Comparison of ENCODE assay signal across 19 cellular contexts in genomic region chr1:2373551-2374259, GRCh38. TPM values are rescaled to one million over a fixed set of nuclear protein-coding genes. Genes with fewer than 3 reads are reported as not detected.
DNase-seq lines count a peak whose midpoint lies in the region; ATAC-seq and TF ChIP-seq lines count a peak whose summit lies in the region.
"Had no signal": no experiment of that assay in that cellular context is flagged by ENCODE, and none has a peak within 500 bp of the region (broad histone marks: within the 10 kb centered on the region; RNA-seq: fewer than 3 reads in every experiment).

No MANE protein-coding gene starts in this region.

- intact Hi-C loops in mucosa of descending colon (cut with DNase I, micrococcal nuclease), result no loop called here

- ATAC-seq in mucosa of descending colon, result no peak

- H3K4me2 ChIP-seq in BLaER1, result peak overlapping the region; percentile 75

- H3K4me3 ChIP-seq in BLaER1 (no peak overlapping the region), choroid plexus epithelial cell (ENCODE audit: low read depth, low read length) (no peak overlapping the region), mucosa of descending colon (no peak overlapping the region)

- no peak overlapping the region for H3K27ac ChIP-seq in BLaER1

- peak; percentile 29; the same call in 1 of the 2 replicates for TF ChIP-seq RAD21 in Ishikawa (IDR thresholded peaks at IDR 0.05; ENCODE audit: low read depth)

- no peak overlapping the region for H3K9ac ChIP-seq in BLaER1

- H3K9me3 ChIP-seq in BLaER1 (no peaks in the 10 kb centered on the region), mucosa of descending colon (no peaks in the 10 kb centered on the region)

- H3K4me1 ChIP-seq in BLaER1 (peaks cover 26% of the 10 kb centered on the region), mucosa of descending colon (ENCODE audit: low read depth) (no peaks in the 10 kb centered on the region)

- H3K36me3 ChIP-seq in BLaER1 (no peaks in the 10 kb centered on the region), mucosa of descending colon (ENCODE audit: low read depth) (no peaks in the 10 kb centered on the region)

- H3K27me3 ChIP-seq in BLaER1, result peaks cover 77% of the 10 kb centered on the region

- DNase-seq in choroid plexus epithelial cell (ENCODE audit: low read depth) (no peak), mucosa of descending colon (peak in 2 of 3 donors; percentile 18 to 31), hippocampal formation (lab: John Stamatoyannopoulos, UW) (no peak), SIG-M5 (lab: John Stamatoyannopoulos, UW) (no peak), NOMO-1 treated with dmso at 0.1 percent for 144 hours (lab: John Stamatoyannopoulos, UW; ENCODE audit: unreplicated experiment) (no peak)
- no peak for DNase-seq in activated CD4-positive, CD25-positive, alpha-beta regulatory T cell (lab: John Stamatoyannopoulos, UW)
- DNase-seq: activated CD4-positive, CD25-positive, alpha-beta regulatory T cell treated with anti-CD3 and anti-CD28 coated beads, Interleukin-2, amount 50 U/mL, for 72 hours; activated CD8-positive, alpha-beta memory T cell treated with anti-CD3 and anti-CD28 coated beads for 24 hours; CD4-positive, CD25-positive, alpha-beta regulatory T cell; cortex of kidney; DMS 273 treated with DMSO at 0.1 percent for 48 hours; KBM-7; naive B cell; NCI-H1694 treated with DMSO at 0.1 percent for 48 hours; NCI-H2227 treated with DMSO at 0.1 percent for 48 hours; small intestine; stimulated activated CD4-positive, alpha-beta T cell treated with anti-CD3 and anti-CD28 coated beads, Interleukin-2, amount 100 ng/mL, for 48 hours had no signal

- no peak for TF ChIP-seq EP300 in Ishikawa (IDR thresholded peaks at IDR 0.05; ENCODE audit: borderline replicate concordance)

- H4K20me1 ChIP-seq in BLaER1, result peaks cover 68% of the 10 kb centered on the region

- peak; percentile 37 for TF ChIP-seq CTCF in choroid plexus epithelial cell (conservative IDR thresholded peaks at IDR 0.05; ENCODE audit: low read depth, low read length)
- no peak for TF ChIP-seq CTCF in mucosa of descending colon (IDR thresholded peaks at IDR 0.05)

TF ChIP-seq in Ishikawa, 13 proteins besides CTCF, POLR2A, EP300 and RAD21:
- no peak for TF ChIP-seq YY1 (IDR thresholded peaks at IDR 0.05; ENCODE audit: low read depth)
- TF ChIP-seq, protein P1, sequence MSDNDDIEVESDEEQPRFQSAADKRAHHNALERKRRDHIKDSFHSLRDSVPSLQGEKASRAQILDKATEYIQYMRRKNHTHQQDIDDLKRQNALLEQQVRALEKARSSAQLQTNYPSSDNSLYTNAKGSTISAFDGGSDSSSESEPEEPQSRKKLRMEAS (IDR thresholded peaks at IDR 0.05), result no peak
- TF ChIP-seq EGR1 (IDR thresholded peaks at IDR 0.05), result no peak
- no peak for TF ChIP-seq NFIC (IDR thresholded peaks at IDR 0.05)
- TF ChIP-seq ZBTB7A (IDR thresholded peaks at IDR 0.05; ENCODE audit: low read depth), result no peak
- TF ChIP-seq CEBPB (IDR thresholded peaks at IDR 0.05), result no peak
- no peak for TF ChIP-seq FOXM1 (IDR thresholded peaks at IDR 0.05; ENCODE audit: borderline replicate concordance, low read depth)
- TF ChIP-seq TCF12 (IDR thresholded peaks at IDR 0.05; ENCODE audit: low read depth), result no peak
- no peak for TF ChIP-seq TAF1 (IDR thresholded peaks at IDR 0.05; ENCODE audit: low read depth)
TF ChIP-seq in Ishikawa: peak in this region for 0.

RNA-seq across cellular contexts. Expression of gene MORN1, which starts 17.6 kb away (rescaled TPM):
- 10 to 100 TPM; 13.1 to 17.4 (median 13.4) TPM for total RNA-seq in mucosa of descending colon

RNA-seq across cellular contexts. Expression of gene RER1, which starts 17.9 kb away (rescaled TPM):
- 100 to 1,000 TPM; 151 to 217 (median 193) TPM for total RNA-seq in mucosa of descending colon

RNA-seq across cellular contexts. Expression of gene PEX10, which starts 38.7 kb away (rescaled TPM):
- 10 to 100 TPM; 13.4 to 20.4 (median 18.4) TPM for total RNA-seq in mucosa of descending colon

Comparison
In these comparisons a context has a peak if more than half of its experiments do, and no peak if none do; other contexts are left out.
1. DNase-seq: peak in mucosa of descending colon (2 of 3); none in choroid plexus epithelial cell (single experiment), hippocampal formation (0 of 2), SIG-M5 (single experiment), NOMO-1 treated with dmso at 0.1 percent for 144 hours (single experiment) and activated CD4-positive, CD25-positive, alpha-beta regulatory T cell (0 of 4).